ENCODE assay signal across 1 cellular context in the genomic region with DNA sequence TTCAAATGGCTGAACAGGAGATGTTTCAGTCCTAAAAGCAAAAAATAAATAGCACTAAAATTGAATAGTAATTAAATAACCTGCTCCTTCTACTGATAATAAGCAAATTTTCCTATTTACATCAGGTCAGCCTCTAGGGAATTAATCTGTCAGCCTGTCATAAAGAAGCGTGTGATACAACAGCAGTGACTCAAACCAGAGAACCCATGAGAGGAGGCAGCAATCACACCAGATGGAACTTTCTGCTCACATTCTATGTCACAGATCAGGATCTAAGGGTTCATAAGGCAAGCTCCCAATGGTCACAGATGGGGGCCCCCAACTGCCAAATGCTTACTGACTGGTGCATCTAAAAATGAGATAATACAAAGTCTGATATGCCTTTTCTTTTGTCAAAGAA.
A peak's percentile ranks its signal among the peaks of the same experiment; 100 is the strongest.
TF ChIP-seq lines count a peak whose summit lies in the region.

No MANE protein-coding gene starts in this region.

TF ChIP-seq in K562, 482 proteins besides CTCF, POLR2A, EP300 and RAD21:
- TF ChIP-seq, protein P1, sequence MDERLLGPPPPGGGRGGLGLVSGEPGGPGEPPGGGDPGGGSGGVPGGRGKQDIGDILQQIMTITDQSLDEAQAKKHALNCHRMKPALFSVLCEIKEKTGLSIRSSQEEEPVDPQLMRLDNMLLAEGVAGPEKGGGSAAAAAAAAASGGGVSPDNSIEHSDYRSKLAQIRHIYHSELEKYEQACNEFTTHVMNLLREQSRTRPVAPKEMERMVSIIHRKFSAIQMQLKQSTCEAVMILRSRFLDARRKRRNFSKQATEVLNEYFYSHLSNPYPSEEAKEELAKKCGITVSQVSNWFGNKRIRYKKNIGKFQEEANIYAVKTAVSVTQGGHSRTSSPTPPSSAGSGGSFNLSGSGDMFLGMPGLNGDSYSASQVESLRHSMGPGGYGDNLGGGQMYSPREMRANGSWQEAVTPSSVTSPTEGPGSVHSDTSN (CRISPR knock-in tag; IDR thresholded peaks at IDR 0.05; ENCODE audit: low read depth) = no peak
- TF ChIP-seq, protein P1 (tag; conservative IDR thresholded peaks at IDR 0.05; ENCODE audit: low read depth) = 0 out of 2 replicates have a peak, but pooled peaks have one; percentile 16
- no peak for TF ChIP-seq SAFB (IDR thresholded peaks at IDR 0.05; ENCODE audit: borderline replicate concordance, low read depth, low read length)
- peak; percentile 32 for TF ChIP-seq MEIS2 (IDR thresholded peaks at IDR 0.05; ENCODE audit: partially characterized antibody)
- TF ChIP-seq, protein P2, sequence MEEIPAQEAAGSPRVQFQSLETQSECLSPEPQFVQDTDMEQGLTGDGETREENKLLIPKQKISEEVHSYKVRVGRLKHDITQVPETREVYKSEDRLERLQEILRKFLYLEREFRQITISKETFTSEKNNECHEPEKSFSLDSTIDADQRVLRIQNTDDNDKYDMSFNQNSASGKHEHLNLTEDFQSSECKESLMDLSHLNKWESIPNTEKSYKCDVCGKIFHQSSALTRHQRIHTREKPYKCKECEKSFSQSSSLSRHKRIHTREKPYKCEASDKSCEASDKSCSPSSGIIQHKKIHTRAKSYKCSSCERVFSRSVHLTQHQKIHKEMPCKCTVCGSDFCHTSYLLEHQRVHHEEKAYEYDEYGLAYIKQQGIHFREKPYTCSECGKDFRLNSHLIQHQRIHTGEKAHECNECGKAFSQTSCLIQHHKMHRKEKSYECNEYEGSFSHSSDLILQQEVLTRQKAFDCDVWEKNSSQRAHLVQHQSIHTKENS (CRISPR knock-in tag; IDR thresholded peaks at IDR 0.05) = no peak
TF ChIP-seq in K562: peak in this region for 2.
